Comparison of ENCODE assay signal across 1 cellular context in the genomic region with DNA sequence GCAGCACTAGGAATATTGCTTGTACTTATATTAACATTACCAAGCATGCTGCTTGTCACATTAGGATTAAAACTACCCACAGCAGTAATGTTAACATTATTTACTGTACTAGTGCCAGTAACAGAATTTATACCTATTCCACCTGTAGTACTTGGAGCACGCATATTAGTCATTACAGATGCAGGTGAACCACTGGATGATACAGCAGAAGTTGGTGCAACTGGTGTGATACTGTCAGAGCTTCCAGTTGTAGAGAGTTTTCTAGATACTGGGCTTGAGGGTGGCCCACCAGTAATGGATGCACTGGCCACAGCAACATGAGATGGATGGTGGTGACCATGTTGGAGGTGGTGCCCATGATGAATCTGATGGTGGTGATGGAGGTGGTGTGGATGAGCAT.
TF ChIP-seq lines count a peak whose summit lies in the region.

No MANE protein-coding gene starts in this region.

TF ChIP-seq in IMR-90, 13 proteins besides CTCF, POLR2A, EP300 and RAD21 (continued from another document):
- no peak for TF ChIP-seq FOS (IDR thresholded peaks at IDR 0.05; ENCODE audit: low read depth, low read length)
- TF ChIP-seq, protein P1, sequence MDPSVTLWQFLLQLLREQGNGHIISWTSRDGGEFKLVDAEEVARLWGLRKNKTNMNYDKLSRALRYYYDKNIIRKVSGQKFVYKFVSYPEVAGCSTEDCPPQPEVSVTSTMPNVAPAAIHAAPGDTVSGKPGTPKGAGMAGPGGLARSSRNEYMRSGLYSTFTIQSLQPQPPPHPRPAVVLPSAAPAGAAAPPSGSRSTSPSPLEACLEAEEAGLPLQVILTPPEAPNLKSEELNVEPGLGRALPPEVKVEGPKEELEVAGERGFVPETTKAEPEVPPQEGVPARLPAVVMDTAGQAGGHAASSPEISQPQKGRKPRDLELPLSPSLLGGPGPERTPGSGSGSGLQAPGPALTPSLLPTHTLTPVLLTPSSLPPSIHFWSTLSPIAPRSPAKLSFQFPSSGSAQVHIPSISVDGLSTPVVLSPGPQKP (IDR thresholded peaks at IDR 0.05; ENCODE audit: borderline replicate concordance, low read depth, low read length): no peak
- no peak for TF ChIP-seq MXI1 (IDR thresholded peaks at IDR 0.05; ENCODE audit: borderline replicate concordance, low read depth, low read length)
- TF ChIP-seq MAZ (IDR thresholded peaks at IDR 0.05; ENCODE audit: borderline replicate concordance, low read depth, low read length): no peak
- TF ChIP-seq, protein P2, sequence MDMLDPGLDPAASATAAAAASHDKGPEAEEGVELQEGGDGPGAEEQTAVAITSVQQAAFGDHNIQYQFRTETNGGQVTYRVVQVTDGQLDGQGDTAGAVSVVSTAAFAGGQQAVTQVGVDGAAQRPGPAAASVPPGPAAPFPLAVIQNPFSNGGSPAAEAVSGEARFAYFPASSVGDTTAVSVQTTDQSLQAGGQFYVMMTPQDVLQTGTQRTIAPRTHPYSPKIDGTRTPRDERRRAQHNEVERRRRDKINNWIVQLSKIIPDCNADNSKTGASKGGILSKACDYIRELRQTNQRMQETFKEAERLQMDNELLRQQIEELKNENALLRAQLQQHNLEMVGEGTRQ (IDR thresholded peaks at IDR 0.05; ENCODE audit: low read depth, low read length): no peak
- no peak for TF ChIP-seq BHLHE40 (IDR thresholded peaks at IDR 0.05; ENCODE audit: low read depth, low read length)
- TF ChIP-seq CHD1 (IDR thresholded peaks at IDR 0.05; ENCODE audit: low read depth, low read length): no peak
